Comparison of ENCODE assay signal across 21 cellular contexts in the genomic region with DNA sequence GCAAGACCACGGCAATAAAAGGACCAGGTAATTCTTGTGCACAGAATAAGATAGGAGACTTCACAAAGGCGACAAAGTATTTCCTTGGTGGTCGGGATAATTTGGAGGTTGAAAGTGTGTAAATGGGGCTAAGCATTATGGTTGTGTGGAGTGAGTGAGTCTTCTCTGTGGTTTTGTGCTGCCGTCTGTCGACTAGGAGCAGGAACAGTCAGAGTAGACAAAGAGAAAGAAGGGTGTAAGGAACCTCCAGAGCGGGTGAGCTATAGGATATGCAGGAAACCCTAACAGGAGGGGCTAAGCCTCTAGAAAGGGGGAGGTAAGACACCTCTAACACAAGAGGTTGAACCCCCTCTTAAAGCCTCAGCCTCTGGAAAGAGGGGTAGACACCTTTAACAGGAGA.
"Had no signal": no experiment of that assay in that cellular context is flagged by ENCODE, and none has a peak within 500 bp of the region (broad histone marks: within the 10 kb centered on the region; RNA-seq: fewer than 3 reads in every experiment).

No MANE protein-coding gene starts in this region.

- H3K27me3 Mint-ChIP-seq: activated naive CD8-positive, alpha-beta T cell treated with anti-CD3 and anti-CD28 coated beads, Interleukin-2, amount 10 ng/mL, durations not matched to agents 7 days and 5 days had no signal

- H3K27me3 ChIP-seq: body of pancreas had no signal

- H3K9me3 Mint-ChIP-seq: activated CD8-positive, alpha-beta T cell treated with anti-CD3 and anti-CD28 coated beads for 36 hours; activated naive CD8-positive, alpha-beta T cell treated with anti-CD3 and anti-CD28 coated beads, Interleukin-2, amount 10 ng/mL, durations not matched to agents 7 days and 5 days; activated T-helper 2 cell treated with anti-CD3 and anti-CD28 coated beads, Interferon-gamma antibody, Interleukin-2, Interleukin-4, amounts not matched to agents 10 μg/mL and 5 μg/mL and 100 μg/mL, durations not matched to agents 14 hours and 24 hours and 36 hours; naive thymus-derived CD8-positive, alpha-beta T cell had no signal

- H3K4me1 Mint-ChIP-seq: activated naive CD8-positive, alpha-beta T cell treated with anti-CD3 and anti-CD28 coated beads, Interleukin-2, amount 10 ng/mL, durations not matched to agents 7 days and 5 days; naive thymus-derived CD8-positive, alpha-beta T cell had no signal

- DNase-seq: activated CD4-positive, alpha-beta T cell treated with anti-CD3 and anti-CD28 coated beads for 48 hours; activated CD4-positive, CD25-positive, alpha-beta regulatory T cell; activated CD8-positive, alpha-beta T cell treated with anti-CD3 and anti-CD28 coated beads for 36 hours; activated naive CD4-positive, alpha-beta T cell treated with Interleukin-2 at 50 U/mL for 16 hours; activated naive CD8-positive, alpha-beta T cell treated with anti-CD3 and anti-CD28 coated beads, Interleukin-2, amount 10 ng/mL, durations not matched to agents 7 days and 5 days; activated T-cell treated with anti-CD3 and anti-CD28 coated beads, Interleukin-2, amount 50 U/mL, for 1 hour; amygdala; body of pancreas; effector memory CD8-positive, alpha-beta T cell; left ventricle myocardium superior; mesenchymal stem cell; naive thymus-derived CD8-positive, alpha-beta T cell; nucleus accumbens; posterior cingulate gyrus; retina; stimulated activated CD4-positive, alpha-beta T cell treated with anti-CD3 and anti-CD28 coated beads, Interleukin-12 subunit alpha, Interleukin-12 subunit beta, amount 100 ng/mL, for 4 hours; stimulated activated CD4-positive, alpha-beta T cell treated with anti-CD3 and anti-CD28 coated beads, Interleukin-1b, Interleukin-23, amount 100 ng/mL, for 48 hours; stimulated activated CD8-positive, alpha-beta memory T cell treated with anti-CD3 and anti-CD28 coated beads, Interleukin-4, amount 100 ng/mL, for 48 hours; stimulated activated naive CD4-positive, alpha-beta T cell; T-helper 9 cell had no signal

- H3K9me3 ChIP-seq: body of pancreas had no signal

- H3K27ac Mint-ChIP-seq: activated CD8-positive, alpha-beta T cell treated with anti-CD3 and anti-CD28 coated beads for 36 hours; activated naive CD8-positive, alpha-beta T cell treated with anti-CD3 and anti-CD28 coated beads, Interleukin-2, amount 10 ng/mL, durations not matched to agents 7 days and 5 days; activated T-helper 2 cell treated with anti-CD3 and anti-CD28 coated beads, Interferon-gamma antibody, Interleukin-2, Interleukin-4, amounts not matched to agents 10 μg/mL and 5 μg/mL and 100 μg/mL, durations not matched to agents 14 hours and 24 hours and 36 hours; effector memory CD8-positive, alpha-beta T cell; naive thymus-derived CD8-positive, alpha-beta T cell had no signal

- H3K27ac ChIP-seq: body of pancreas had no signal

- H3K4me3 Mint-ChIP-seq: activated CD8-positive, alpha-beta T cell treated with anti-CD3 and anti-CD28 coated beads for 36 hours; activated naive CD8-positive, alpha-beta T cell treated with anti-CD3 and anti-CD28 coated beads, Interleukin-2, amount 10 ng/mL, durations not matched to agents 7 days and 5 days; effector memory CD8-positive, alpha-beta T cell; naive thymus-derived CD8-positive, alpha-beta T cell had no signal

- H3K36me3 Mint-ChIP-seq: activated naive CD8-positive, alpha-beta T cell treated with anti-CD3 and anti-CD28 coated beads, Interleukin-2, amount 10 ng/mL, durations not matched to agents 7 days and 5 days; naive thymus-derived CD8-positive, alpha-beta T cell had no signal

- H3K4me3 ChIP-seq: body of pancreas had no signal

- H3K4me1 ChIP-seq: body of pancreas had no signal

- ATAC-seq: activated CD8-positive, alpha-beta T cell treated with anti-CD3 and anti-CD28 coated beads for 36 hours; body of pancreas; effector memory CD8-positive, alpha-beta T cell; left ventricle myocardium superior; naive thymus-derived CD8-positive, alpha-beta T cell had no signal
